8 cellular contexts compared by ENCODE assay signal in the genomic region with DNA sequence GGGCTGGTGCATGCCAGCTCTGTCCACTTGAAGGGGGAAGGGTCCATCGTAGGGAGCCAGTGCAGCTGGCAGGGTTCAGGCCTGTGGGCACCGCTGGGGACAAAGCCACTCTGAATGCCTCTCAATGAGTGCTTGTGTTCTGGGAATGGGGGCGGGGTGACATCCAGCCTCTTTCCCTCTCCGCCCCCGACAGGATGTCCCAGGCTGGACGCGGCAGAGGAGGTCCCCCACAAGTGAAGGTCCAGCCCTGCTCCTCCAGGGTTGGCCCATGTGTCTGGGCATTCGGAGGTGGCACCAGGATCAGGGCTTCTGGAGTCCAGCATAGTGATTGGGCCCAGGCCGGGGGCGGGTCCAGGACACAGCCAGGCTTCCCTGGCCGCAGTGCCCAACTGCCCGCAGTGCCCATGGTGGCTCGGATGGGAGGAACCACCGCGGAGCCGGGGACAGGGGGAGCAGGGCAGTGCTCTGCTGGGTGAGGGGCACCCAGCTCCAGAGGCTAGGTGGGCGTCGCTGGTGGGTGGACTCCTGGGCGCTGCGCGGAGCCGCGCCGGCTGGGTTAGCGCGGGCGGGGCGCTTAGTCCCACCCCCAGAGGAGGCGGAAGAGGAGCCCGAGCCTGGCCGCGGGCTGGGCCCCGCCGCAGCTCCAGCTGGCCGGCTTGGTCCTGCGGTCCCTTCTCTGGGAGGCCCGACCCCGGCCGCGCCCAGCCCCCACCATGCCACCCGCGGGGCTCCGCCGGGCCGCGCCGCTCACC. TPM values are rescaled to one million over a fixed set of nuclear protein-coding genes. Genes with fewer than 3 reads are reported as not detected.
DNase-seq lines count a peak whose midpoint lies in the region; ATAC-seq, FAIRE-seq and TF ChIP-seq lines count a peak whose summit lies in the region.

A gene with protein sequence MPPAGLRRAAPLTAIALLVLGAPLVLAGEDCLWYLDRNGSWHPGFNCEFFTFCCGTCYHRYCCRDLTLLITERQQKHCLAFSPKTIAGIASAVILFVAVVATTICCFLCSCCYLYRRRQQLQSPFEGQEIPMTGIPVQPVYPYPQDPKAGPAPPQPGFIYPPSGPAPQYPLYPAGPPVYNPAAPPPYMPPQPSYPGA (plus strand): TSS at position 617 of the 752 bp plus-strand sequence. CDS start 97 bp downstream, at position 714.

- peak in 3 of 4 donors; percentile 44 to 75 (median 52) for TF ChIP-seq POLR2A in upper lobe of left lung (IDR thresholded peaks at IDR 0.05)
- no peak for TF ChIP-seq POLR2A in GM12892 (IDR thresholded peaks at IDR 0.05; ENCODE audit: low read depth, low read length)

- H3K4me1 ChIP-seq in HUES6 (ENCODE audit: control insufficient read depth, insufficient read depth, low read length) = peaks cover 20% of the 10 kb centered on the region
- H3K4me1 ChIP-seq in muscle layer of duodenum (ENCODE audit: control insufficient read depth in 1 of 2, insufficient read depth in 2 of 2, low read length in 2 of 2) = peaks cover 16 to 39% of the 10 kb centered on the region in 2 donors
- peaks cover 15 to 37% (median 24%) of the 10 kb centered on the region in 4 donors for H3K4me1 ChIP-seq in upper lobe of left lung

- no peaks in the 10 kb centered on the region for H3K36me3 Mint-ChIP-seq in CD4-positive, alpha-beta T cell (ENCODE audit: low read depth)
- H3K36me3 Mint-ChIP-seq in activated T-helper 17 cell treated with anti-CD3 and anti-CD28 coated beads, Interleukin-2, amount 50 U/mL, for 72 hours (ENCODE audit: low read depth) = no peaks in the 10 kb centered on the region

- peaks cover 53% of the 10 kb centered on the region for H3K27me3 Mint-ChIP-seq in CD4-positive, alpha-beta T cell
- H3K27me3 Mint-ChIP-seq in activated T-helper 17 cell treated with anti-CD3 and anti-CD28 coated beads, Interleukin-2, amount 50 U/mL, for 72 hours = peaks cover 42% of the 10 kb centered on the region

- no peak within 1 kb of the TSS for H3K27ac Mint-ChIP-seq in CD4-positive, alpha-beta T cell
- no peak within 1 kb of the TSS for H3K27ac Mint-ChIP-seq in activated T-helper 17 cell treated with anti-CD3 and anti-CD28 coated beads, Interleukin-2, amount 50 U/mL, for 72 hours

- POLR2A ChIA-PET in CD4-positive, alpha-beta T cell (lab: Charles Lee) = no interaction called here

- peak in 1 of 10 experiments; percentile 1 for DNase-seq in CD4-positive, alpha-beta T cell
- DNase-seq in fibroblast of the aortic adventitia (ENCODE audit: low read depth) = no peak
- peak; percentile 93 to 94 for DNase-seq in upper lobe of left lung
- no peak for DNase-seq in GM12892 (ENCODE audit: insufficient read length)

- peak within 1 kb of the TSS; percentile 62 for H3K9ac ChIP-seq in HUES6 (ENCODE audit: low read length)

- H3K4me1 Mint-ChIP-seq in CD4-positive, alpha-beta T cell (ENCODE audit: low read depth) = peaks cover 5% of the 10 kb centered on the region
- peaks cover 4% of the 10 kb centered on the region for H3K4me1 Mint-ChIP-seq in activated T-helper 17 cell treated with anti-CD3 and anti-CD28 coated beads, Interleukin-2, amount 50 U/mL, for 72 hours

- H3K27ac ChIP-seq in CD4-positive, alpha-beta T cell (ENCODE audit: low read depth, low read length) = no peak within 1 kb of the TSS
- no peak within 1 kb of the TSS for H3K27ac ChIP-seq in HUES6 (ENCODE audit: low read depth, low read length)
- no peak within 1 kb of the TSS for H3K27ac ChIP-seq in muscle layer of duodenum (ENCODE audit: low read length)
- peak within 1 kb of the TSS; percentile 25 to 72 (median 56) for H3K27ac ChIP-seq in upper lobe of left lung

- H3K36me3 ChIP-seq in HUES6 (ENCODE audit: control insufficient read depth, insufficient read depth, low read length) (no peaks in the 10 kb centered on the region), muscle layer of duodenum (ENCODE audit: control insufficient read depth in 1 of 2, insufficient read depth in 2 of 2, low read length in 2 of 2) (peaks cover 0 to 6% of the 10 kb centered on the region in 2 donors), upper lobe of left lung (no peaks in the 10 kb centered on the region)

- peak within 1 kb of the TSS; percentile 83 for H3K4me3 Mint-ChIP-seq in CD4-positive, alpha-beta T cell
- peak within 1 kb of the TSS; percentile 62 for H3K4me3 Mint-ChIP-seq in activated T-helper 17 cell treated with anti-CD3 and anti-CD28 coated beads, Interleukin-2, amount 50 U/mL, for 72 hours

- H3K9me3 Mint-ChIP-seq in CD4-positive, alpha-beta T cell = no peaks in the 10 kb centered on the region
- no peaks in the 10 kb centered on the region for H3K9me3 Mint-ChIP-seq in activated T-helper 17 cell treated with anti-CD3 and anti-CD28 coated beads, Interleukin-2, amount 50 U/mL, for 72 hours

- H3K4me3 ChIP-seq in HUES6 (ENCODE audit: low read depth, low read length) = peak within 1 kb of the TSS; percentile 82
- H3K4me3 ChIP-seq in fibroblast of the aortic adventitia (ENCODE audit: low read depth, low read length) = peak within 1 kb of the TSS; percentile 80
- H3K4me3 ChIP-seq in muscle layer of duodenum (ENCODE audit: low read depth in 1 of 2, low read length in 2 of 2) = peak within 1 kb of the TSS; percentile 66 to 85
- peak within 1 kb of the TSS; percentile 63 to 69 (median 67) for H3K4me3 ChIP-seq in upper lobe of left lung

- peaks cover 51% of the 10 kb centered on the region for H3K27me3 ChIP-seq in CD4-positive, alpha-beta T cell (ENCODE audit: control insufficient read depth, insufficient read depth, low read length)
- H3K27me3 ChIP-seq in HUES6 (ENCODE audit: control insufficient read depth, insufficient read depth, low read length) (peaks cover 22% of the 10 kb centered on the region), muscle layer of duodenum (ENCODE audit: low read depth, low read length) (peaks cover 5% of the 10 kb centered on the region), upper lobe of left lung (no peaks in the 10 kb centered on the region)

- CTCF ChIA-PET in CD4-positive, alpha-beta T cell (lab: Charles Lee) = no interaction called here

- ATAC-seq in CD4-positive, alpha-beta T cell (ENCODE audit: poor library complexity) = peak; percentile 65
- ATAC-seq in activated T-helper 17 cell treated with anti-CD3 and anti-CD28 coated beads, Interleukin-2, amount 50 U/mL, for 72 hours (replicated peaks) = peak; percentile 66
- ATAC-seq in upper lobe of left lung (ENCODE audit: low FRiP score in 2 of 2) (peak; percentile 85 to 91), HG03159 (IDR thresholded peaks at IDR 0.05; ENCODE audit: unreplicated experiment) (no peak)

- no peak for TF ChIP-seq CTCF in CD4-positive, alpha-beta T cell (IDR thresholded peaks at IDR 0.05)
- TF ChIP-seq CTCF in fibroblast of the aortic adventitia (IDR thresholded peaks at IDR 0.05; ENCODE audit: insufficient read depth, low read length) (no peak), upper lobe of left lung (IDR thresholded peaks at IDR 0.05) (peak in 1 of 6 experiments; percentile 16)

- no peak for FAIRE-seq in GM12892 (lab: Jason Lieb, UNC)

- 0 to 4% methylated on average over 3 to 34 of the region's 47 CpGs for WGBS in upper lobe of left lung, 2 donors

- no peak for TF ChIP-seq EP300 in upper lobe of left lung (IDR thresholded peaks at IDR 0.05)

- intact Hi-C loops in CD4-positive, alpha-beta T cell (cut with DNase I, micrococcal nuclease) = no loop called here

- H3K9me3 ChIP-seq in CD4-positive, alpha-beta T cell (ENCODE audit: control insufficient read depth, low read length) = no peaks in the 10 kb centered on the region
- H3K9me3 ChIP-seq in HUES6 (ENCODE audit: control insufficient read depth, insufficient read depth, low read depth, low read length) (no peaks in the 10 kb centered on the region), muscle layer of duodenum (ENCODE audit: control insufficient read depth in 1 of 2, low read length in 2 of 2) (no peaks in the 10 kb centered on the region), upper lobe of left lung (no peaks in the 10 kb centered on the region)

RNA-seq across cellular contexts. Expression of the gene that starts here (rescaled TPM):
- total RNA-seq in CD4-positive, alpha-beta T cell = under 1 TPM in 1 of 2 experiments, not detected in 1; 0.19 TPM
- 1 to 10 TPM in 1 of 2 donors, under 1 TPM in 1; 0.69 to 1.6 TPM for total RNA-seq in activated T-helper 17 cell treated with anti-CD3 and anti-CD28 coated beads, Interleukin-2, amount 50 U/mL, for 72 hours
- total RNA-seq in fibroblast of the aortic adventitia (ENCODE audit: low replicate concordance) (19.4 and 20.9 TPM in 2 replicates), upper lobe of left lung (10 to 100 TPM in 5 of 6 donors, 1 to 10 TPM in 1; 4.6 to 20.9 (median 11.8) TPM)
- not detected for polyA plus RNA-seq in GM12892 (2012; ENCODE audit: missing spikeins)

Comparison
In these comparisons a context has a peak if more than half of its experiments do, and no peak if none do; other contexts are left out.
1. Peak in ATAC-seq in CD4-positive, alpha-beta T cell; RNA of the gene not detected or under 1 TPM.
2. DNase-seq: peak in upper lobe of left lung (2 of 2); none in fibroblast of the aortic adventitia (single experiment) and GM12892 (single experiment).
3. H3K27ac ChIP-seq: peak in upper lobe of left lung (4 of 4); none in CD4-positive, alpha-beta T cell (single experiment), HUES6 (single experiment) and muscle layer of duodenum (single experiment).
4. Peak in every context shown above with its lines, with median percentiles within 50 percentile points of each other: H3K4me3 ChIP-seq.